ENCODE assay signal across 10 cellular contexts in genomic region chr21:31556662-31557061, GRCh38.
DNase-seq lines count a peak whose midpoint lies in the region; ATAC-seq and FAIRE-seq lines count a peak whose summit lies in the region.
"Had no signal": no experiment of that assay in that cellular context is flagged by ENCODE, and none has a peak within 500 bp of the region (broad histone marks: within the 10 kb centered on the region; RNA-seq: fewer than 3 reads in every experiment).

No MANE protein-coding gene starts in this region.

- intact Hi-C loops in activated T-helper 1 cell treated with anti-CD3 and anti-CD28 coated beads, Interleukin-12 subunit alpha, Interleukin-12 subunit beta, Interleukin-2, Interleukin-4 antibody, amounts not matched to agents 30 ng/mL and 10 ng/mL and 1 ng/mL, durations not matched to agents 14 hours and 24 hours and 36 hours (cut with micrococcal nuclease) = loop anchor here (5.0 to 10.0 kb wide), 3 partner anchors 109 to 842 kb away; partner anchors contain the start of genes KRTAP21-3 and MIS18A

- peaks cover 26% of the 10 kb centered on the region for H3K27me3 Mint-ChIP-seq in CD4-positive, CD25-positive, alpha-beta regulatory T cell
- peaks cover 47% of the 10 kb centered on the region for H3K27me3 Mint-ChIP-seq in activated T-helper 1 cell treated with anti-CD3 and anti-CD28 coated beads, Interleukin-12 subunit alpha, Interleukin-12 subunit beta, Interleukin-2, Interleukin-4 antibody, amounts not matched to agents 30 ng/mL and 10 ng/mL and 1 ng/mL, durations not matched to agents 14 hours and 24 hours and 36 hours (ENCODE audit: insufficient read depth)

- FAIRE-seq in GM19239 (lab: Jason Lieb, UNC) = no peak

- H3K36me3 ChIP-seq in CD4-positive, CD25-positive, alpha-beta regulatory T cell (ENCODE audit: control insufficient read depth, insufficient read depth, low read length) = no peaks in the 10 kb centered on the region
- H3K36me3 ChIP-seq in ES-I3 (ENCODE audit: insufficient read depth, low read length) = no peaks in the 10 kb centered on the region
- H3K36me3 ChIP-seq in mesodermal cell (ENCODE audit: control insufficient read depth, insufficient read depth, low read length) = no peaks in the 10 kb centered on the region

- peak overlapping the region; percentile 26 to 89 (median 80) for H3K4me3 Mint-ChIP-seq in CD4-positive, CD25-positive, alpha-beta regulatory T cell
- H3K4me3 Mint-ChIP-seq in activated T-helper 1 cell treated with anti-CD3 and anti-CD28 coated beads, Interleukin-12 subunit alpha, Interleukin-12 subunit beta, Interleukin-2, Interleukin-4 antibody, amounts not matched to agents 30 ng/mL and 10 ng/mL and 1 ng/mL, durations not matched to agents 14 hours and 24 hours and 36 hours = peak overlapping the region; percentile 83

- no peak overlapping the region for H3K4me3 ChIP-seq in CD4-positive, CD25-positive, alpha-beta regulatory T cell (ENCODE audit: low read depth, low read length)
- H3K4me3 ChIP-seq in mesodermal cell (ENCODE audit: extremely low read depth, insufficient read depth, low read length, poor library complexity, severe bottlenecking) = peak overlapping the region; percentile 72

- peak overlapping the region; percentile 82; the same call in 1 of the 2 replicates for H3K9ac ChIP-seq in ES-I3 (ENCODE audit: low read depth, low read length)

- 17 to 34% methylated on average over 3 of the region's 3 CpGs for WGBS in mesodermal cell (ENCODE audit: insufficient coverage in 2 of 2), 2 experiments

- no peak overlapping the region for H3K27ac Mint-ChIP-seq in CD4-positive, CD25-positive, alpha-beta regulatory T cell
- no peak overlapping the region for H3K27ac Mint-ChIP-seq in activated T-helper 1 cell treated with anti-CD3 and anti-CD28 coated beads, Interleukin-12 subunit alpha, Interleukin-12 subunit beta, Interleukin-2, Interleukin-4 antibody, amounts not matched to agents 30 ng/mL and 10 ng/mL and 1 ng/mL, durations not matched to agents 14 hours and 24 hours and 36 hours

- H3K27ac ChIP-seq in CD4-positive, CD25-positive, alpha-beta regulatory T cell (ENCODE audit: insufficient read depth, low read length, poor library complexity, severe bottlenecking) = no peak overlapping the region
- H3K27ac ChIP-seq in mesodermal cell (ENCODE audit: low read depth, low read length, severe bottlenecking) = peak overlapping the region; percentile 93
- H3K27ac ChIP-seq: skin epidermis had no signal

- no peaks in the 10 kb centered on the region for H3K9me3 Mint-ChIP-seq in CD4-positive, CD25-positive, alpha-beta regulatory T cell
- H3K9me3 Mint-ChIP-seq in activated T-helper 1 cell treated with anti-CD3 and anti-CD28 coated beads, Interleukin-12 subunit alpha, Interleukin-12 subunit beta, Interleukin-2, Interleukin-4 antibody, amounts not matched to agents 30 ng/mL and 10 ng/mL and 1 ng/mL, durations not matched to agents 14 hours and 24 hours and 36 hours = no peaks in the 10 kb centered on the region

- peaks cover 9% of the 10 kb centered on the region for H3K27me3 ChIP-seq in CD4-positive, CD25-positive, alpha-beta regulatory T cell (ENCODE audit: control insufficient read depth, insufficient read depth, low read length)

- DNase-seq in CD4-positive, CD25-positive, alpha-beta regulatory T cell = no peak
- no peak for DNase-seq in activated T-helper 1 cell treated with anti-CD3 and anti-CD28 coated beads, Interleukin-12 subunit alpha, Interleukin-12 subunit beta, Interleukin-2, Interleukin-4 antibody, amounts not matched to agents 30 ng/mL and 10 ng/mL and 1 ng/mL, durations not matched to agents 14 hours and 24 hours and 36 hours (ENCODE audit: low spot score)
- DNase-seq in NCI-H526 (lab: John Stamatoyannopoulos, UW) (no peak), GM19239 (ENCODE audit: insufficient read length, low spot score) (no peak)
- DNase-seq: left ventricle myocardium superior, NCI-H1105 had no signal

- no peaks in the 10 kb centered on the region for H3K36me3 Mint-ChIP-seq in CD4-positive, CD25-positive, alpha-beta regulatory T cell
- H3K36me3 Mint-ChIP-seq in activated T-helper 1 cell treated with anti-CD3 and anti-CD28 coated beads, Interleukin-12 subunit alpha, Interleukin-12 subunit beta, Interleukin-2, Interleukin-4 antibody, amounts not matched to agents 30 ng/mL and 10 ng/mL and 1 ng/mL, durations not matched to agents 14 hours and 24 hours and 36 hours (ENCODE audit: low read depth) = peaks cover 14% of the 10 kb centered on the region

- ATAC-seq in CD4-positive, CD25-positive, alpha-beta regulatory T cell (ENCODE audit: low read depth in 2 of 2) = no peak
- no peak for ATAC-seq in HG03354 (IDR thresholded peaks at IDR 0.05; ENCODE audit: poor library complexity, severe bottlenecking, unreplicated experiment)
- ATAC-seq: left ventricle myocardium superior had no signal

- H3K4me1 ChIP-seq in CD4-positive, CD25-positive, alpha-beta regulatory T cell (ENCODE audit: control insufficient read depth, insufficient read depth, low read length, poor library complexity, severe bottlenecking) = peaks cover 29% of the 10 kb centered on the region
- peaks cover 53% of the 10 kb centered on the region for H3K4me1 ChIP-seq in ES-I3 (ENCODE audit: insufficient read depth, low read length)
- peaks cover 30% of the 10 kb centered on the region for H3K4me1 ChIP-seq in mesodermal cell (ENCODE audit: control insufficient read depth, insufficient read depth, low read length, poor library complexity, severe bottlenecking)

- no peaks in the 10 kb centered on the region for H3K9me3 ChIP-seq in CD4-positive, CD25-positive, alpha-beta regulatory T cell (ENCODE audit: control insufficient read depth in 2 of 2, low read length in 2 of 2)
- H3K9me3 ChIP-seq in ES-I3 (ENCODE audit: control insufficient read depth, insufficient read depth, low read length) (no peaks in the 10 kb centered on the region), mesodermal cell (ENCODE audit: control insufficient read depth, low read length) (no peaks in the 10 kb centered on the region)

- peaks cover 13 to 48% (median 29%) of the 10 kb centered on the region in 4 donors for H3K4me1 Mint-ChIP-seq in CD4-positive, CD25-positive, alpha-beta regulatory T cell
- peaks cover 64% of the 10 kb centered on the region for H3K4me1 Mint-ChIP-seq in activated T-helper 1 cell treated with anti-CD3 and anti-CD28 coated beads, Interleukin-12 subunit alpha, Interleukin-12 subunit beta, Interleukin-2, Interleukin-4 antibody, amounts not matched to agents 30 ng/mL and 10 ng/mL and 1 ng/mL, durations not matched to agents 14 hours and 24 hours and 36 hours (ENCODE audit: low read depth)
